In genomic region chr1:227947678-227948492, GRCh38 we compare ENCODE assay signal across 8 cellular contexts. TPM values are rescaled to one million over a fixed set of nuclear protein-coding genes. Genes with fewer than 3 reads are reported as not detected.
DNase-seq lines count a peak whose midpoint lies in the region; ATAC-seq and TF ChIP-seq lines count a peak whose summit lies in the region.

A gene with protein sequence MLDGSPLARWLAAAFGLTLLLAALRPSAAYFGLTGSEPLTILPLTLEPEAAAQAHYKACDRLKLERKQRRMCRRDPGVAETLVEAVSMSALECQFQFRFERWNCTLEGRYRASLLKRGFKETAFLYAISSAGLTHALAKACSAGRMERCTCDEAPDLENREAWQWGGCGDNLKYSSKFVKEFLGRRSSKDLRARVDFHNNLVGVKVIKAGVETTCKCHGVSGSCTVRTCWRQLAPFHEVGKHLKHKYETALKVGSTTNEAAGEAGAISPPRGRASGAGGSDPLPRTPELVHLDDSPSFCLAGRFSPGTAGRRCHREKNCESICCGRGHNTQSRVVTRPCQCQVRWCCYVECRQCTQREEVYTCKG (minus strand): TSS chr1:227947932. CDS start chr1:227947887, 45 bp downstream.

- H3K4me1 ChIP-seq in HCT116 (ENCODE audit: control insufficient read depth in 1 of 2, insufficient read depth in 2 of 2, low read length in 2 of 2) (peaks cover 19 to 36% of the 10 kb centered on the region in 2 experiments), OCI-LY1 (ENCODE audit: insufficient read depth, low read length, severe bottlenecking) (no peaks in the 10 kb centered on the region), thoracic aorta (ENCODE audit: control insufficient read depth in 1 of 2, low read depth in 2 of 2) (peaks cover 10 to 27% of the 10 kb centered on the region in 2 donors)

- H3K9me2 ChIP-seq in HCT116 (ENCODE audit: insufficient read depth) (no peaks in the 10 kb centered on the region), OCI-LY1 (ENCODE audit: low read depth, low read length) (no peaks in the 10 kb centered on the region)

- H3K27me3 ChIP-seq in HCT116 (ENCODE audit: insufficient read depth, low read length): no peaks in the 10 kb centered on the region
- H3K27me3 ChIP-seq in OCI-LY1 (ENCODE audit: insufficient read depth, low read length): peaks cover 7% of the 10 kb centered on the region; the same call in 1 of the 2 replicates
- no peaks in the 10 kb centered on the region for H3K27me3 ChIP-seq in thoracic aorta (replicated peaks; ENCODE audit: insufficient read depth)

- H3K4me3 ChIP-seq in HCT116 (replicated peaks in 1 of 2; ENCODE audit: low read depth in 1 of 2, low read length in 2 of 2): peak within 1 kb of the TSS; percentile 67 to 71
- peak within 1 kb of the TSS; percentile 31 for H3K4me3 ChIP-seq in OCI-LY1 (ENCODE audit: low read depth, low read length, poor library complexity, severe bottlenecking)
- H3K4me3 ChIP-seq in coronary artery: peak within 1 kb of the TSS; percentile 76
- H3K4me3 ChIP-seq in thoracic aorta: peak within 1 kb of the TSS; percentile 74

- CTCF ChIA-PET in HCT116 (lab: Charles Lee): interaction anchor here (1.2 to 4.1 kb wide), 4 partner anchors 52 to 466 kb away, joined by 3 to 31 read pairs (median 4); no protein-coding TSS in a partner anchor

- peak; percentile 45 for TF ChIP-seq POLR2A in HCT116 (IDR thresholded peaks at IDR 0.05; ENCODE audit: borderline replicate concordance, extremely low read depth, insufficient read depth, insufficient read length)

- TF ChIP-seq CTCF in HCT116 (IDR thresholded peaks at IDR 0.05 in 2 of 3, conservative IDR thresholded peaks at IDR 0.05 in 1 of 3; ENCODE audit: borderline replicate concordance in 1 of 3, insufficient read depth in 1 of 3, low read depth in 2 of 3, low read length in 2 of 3) (no peak), OCI-LY1 (IDR thresholded peaks at IDR 0.05; ENCODE audit: low read length) (no peak), coronary artery (IDR thresholded peaks at IDR 0.05) (no peak), thoracic aorta (IDR thresholded peaks at IDR 0.05) (no peak)

- H3K36me3 ChIP-seq in HCT116 (ENCODE audit: control insufficient read depth in 1 of 2, insufficient read depth in 2 of 2, low read length in 2 of 2) (no peaks in the 10 kb centered on the region), OCI-LY1 (ENCODE audit: insufficient read depth, low read length) (no peaks in the 10 kb centered on the region), thoracic aorta (no peaks in the 10 kb centered on the region)

- H4K20me1 ChIP-seq in HCT116 (ENCODE audit: insufficient read depth) (no peaks in the 10 kb centered on the region), OCI-LY1 (ENCODE audit: insufficient read depth, low read length) (no peaks in the 10 kb centered on the region)

- RAD21 ChIA-PET in HCT116 (lab: Charles Lee; ENCODE audit: low non-redundant PET in 1 of 2, low total read pairs in 2 of 2, uncharacterized antibody in 2 of 2, unreplicated experiment in 2 of 2): no interaction called here

- H3K27ac ChIP-seq in HCT116 (ENCODE audit: low read depth, low read length): peak within 1 kb of the TSS; percentile 79
- no peak within 1 kb of the TSS for H3K27ac ChIP-seq in OCI-LY1 (ENCODE audit: low read depth, low read length, poor library complexity, severe bottlenecking)
- peak within 1 kb of the TSS in 1 of 2 donors; percentile 75 for H3K27ac ChIP-seq in coronary artery
- no peak within 1 kb of the TSS for H3K27ac ChIP-seq in thoracic aorta

- no peak within 1 kb of the TSS for H2AFZ ChIP-seq in HCT116 (ENCODE audit: low read depth, low read length, poor library complexity, severe bottlenecking)
- H2AFZ ChIP-seq in OCI-LY1 (ENCODE audit: low read length): no peak within 1 kb of the TSS

- intact Hi-C loops in HCT116 (cut with micrococcal nuclease): loop anchor here (2.0 to 5.0 kb wide), 3 partner anchors 161 to 385 kb away; partner anchors contain the start of genes JMJD4, SNAP47 and ZNF678

- peak within 1 kb of the TSS; percentile 94 for H3K4me2 ChIP-seq in HCT116 (ENCODE audit: low read length)
- peak within 1 kb of the TSS; percentile 3; the same call in 1 of the 2 replicates for H3K4me2 ChIP-seq in OCI-LY1 (ENCODE audit: low read length)

- no peaks in the 10 kb centered on the region for H3F3A ChIP-seq in OCI-LY1 (ENCODE audit: insufficient read depth, low read length)

- POLR2A ChIA-PET in HCT116 (lab: Charles Lee): interaction anchor here (0.6 to 1.6 kb wide), 3 partner anchors 13 to 203 kb away, joined by 5 read pairs; no protein-coding TSS in a partner anchor

- H3K9ac ChIP-seq in HCT116 (ENCODE audit: low read length) (peak within 1 kb of the TSS; percentile 66), OCI-LY1 (ENCODE audit: low read length) (no peak within 1 kb of the TSS)

- BruUV-seq in HCT116 (replicated peaks; lab: Mats Ljungman, UMichigan): no TSS peak

- no peak for TF ChIP-seq RAD21 in HCT116 (IDR thresholded peaks at IDR 0.05; ENCODE audit: low read depth)

- H3K9me3 ChIP-seq in HCT116 (ENCODE audit: control insufficient read depth in 1 of 2, insufficient read depth in 1 of 2, low read depth in 1 of 2, low read length in 2 of 2) (no peaks in the 10 kb centered on the region), OCI-LY1 (ENCODE audit: low read length) (no peaks in the 10 kb centered on the region), thoracic aorta (no peaks in the 10 kb centered on the region)

- H3K79me2 ChIP-seq in HCT116 (ENCODE audit: insufficient read depth, low read length) (peaks cover 23% of the 10 kb centered on the region; the same call in 1 of the 2 replicates), OCI-LY1 (ENCODE audit: insufficient read depth, low read length) (no peaks in the 10 kb centered on the region)

- peak; percentile 65 for ATAC-seq in HCT116
- ATAC-seq in left lobe of liver: peak; percentile 46
- ATAC-seq in thoracic aorta (ENCODE audit: insufficient number of reproducible peaks, low FRiP score, low read depth): no peak
- no peak for ATAC-seq in GM21526 (IDR thresholded peaks at IDR 0.05; ENCODE audit: low FRiP score, unreplicated experiment)

- DNase-seq in DMS 273 (lab: John Stamatoyannopoulos, UW; ENCODE audit: unreplicated experiment): peak; percentile 93
- no peak for DNase-seq in HCT116 (ENCODE audit: low read depth, low spot score)
- peak; percentile 70 for DNase-seq in coronary artery (ENCODE audit: low spot score)
- peak; percentile 43 for DNase-seq in left lobe of liver (ENCODE audit: low spot score)
- no peak for DNase-seq in thoracic aorta (ENCODE audit: low spot score)
- no peak for DNase-seq in midbrain (lab: John Stamatoyannopoulos, UW)

TF ChIP-seq in HCT116, 20 proteins besides CTCF, POLR2A, EP300 and RAD21:
- peak; percentile 87 for TF ChIP-seq POLR2AphosphoS5 (IDR thresholded peaks at IDR 0.05; ENCODE audit: low read depth, low read length)
- no peak for TF ChIP-seq SP1 (IDR thresholded peaks at IDR 0.05; ENCODE audit: low read depth)
- TF ChIP-seq FOSL1 (IDR thresholded peaks at IDR 0.05; ENCODE audit: low read depth): no peak
TF ChIP-seq in HCT116: peak in this region for 1.

RNA-seq across cellular contexts. Expression of the gene that starts here (rescaled TPM):
- 5.6 TPM for total RNA-seq in HCT116 (2021; ENCODE audit: unreplicated experiment)
- 4.5 and 6.5 TPM in 2 replicates for polyA plus RNA-seq in HCT116 (2012)
- total RNA-seq in left lobe of liver: 0.05 TPM
- total RNA-seq in thoracic aorta: 1 to 10 TPM; 1.2 to 7.9 TPM

Comparison
In these comparisons a context has a peak if more than half of its experiments do, and no peak if none do; other contexts are left out.
1. Peak in DNase-seq and ATAC-seq in left lobe of liver; RNA of the gene not detected or under 1 TPM.
2. DNase-seq: peak in DMS 273 (single experiment) and coronary artery (single experiment); none in HCT116 (single experiment), thoracic aorta (single experiment) and midbrain (single experiment).
3. Peak in every context shown above with its lines, with median percentiles within 50 percentile points of each other: H3K4me3 ChIP-seq.